12 cellular contexts compared by ENCODE assay signal in genomic region chr7:8143151-8143874, GRCh38.
DNase-seq lines count a peak whose midpoint lies in the region; ATAC-seq and TF ChIP-seq lines count a peak whose summit lies in the region.
"Had no signal": no experiment of that assay in that cellular context is flagged by ENCODE, and none has a peak within 500 bp of the region (broad histone marks: within the 10 kb centered on the region; RNA-seq: fewer than 3 reads in every experiment).

No MANE protein-coding gene starts in this region.

- H3K79me2 ChIP-seq in GM23338 (replicated peaks; ENCODE audit: insufficient read depth), result no peaks in the 10 kb centered on the region

- H4K20me1 ChIP-seq in GM23338 (replicated peaks; ENCODE audit: insufficient read depth), result no peaks in the 10 kb centered on the region

- no peak overlapping the region for H3K4me2 ChIP-seq in GM23338

- intact Hi-C loops in activated T-helper 2 cell treated with anti-CD3 and anti-CD28 coated beads, Interferon-gamma antibody, Interleukin-2, Interleukin-4, amounts not matched to agents 10 μg/mL and 5 μg/mL and 100 μg/mL, durations not matched to agents 14 hours and 24 hours and 36 hours (cut with micrococcal nuclease), result no loop called here

- H3K36me3 ChIP-seq in GM23338 (ENCODE audit: insufficient read depth), result peaks cover 3% of the 10 kb centered on the region; the same call in 1 of the 2 replicates

- H3K4me3 Mint-ChIP-seq in GM23338 (no peak overlapping the region), T-helper 17 cell (peak overlapping the region; percentile 69), nephron progenitor cell (no peak overlapping the region)
- no peak overlapping the region for H3K4me3 Mint-ChIP-seq in activated T-helper 2 cell treated with anti-CD3 and anti-CD28 coated beads, Interferon-gamma antibody, Interleukin-2, Interleukin-4, amounts not matched to agents 10 μg/mL and 5 μg/mL and 100 μg/mL, durations not matched to agents 14 hours and 24 hours and 36 hours (ENCODE audit: low read depth)
- H3K4me3 Mint-ChIP-seq: dendritic cell treated with granulocyte-macrophage colony-stimulating factor and Interleukin-4, amounts not matched to agents 40 ng/mL and 50 ng/mL, for 4 days; stimulated activated naive CD8-positive, alpha-beta T cell treated with anti-CD3 and anti-CD28 coated beads, Interleukin-15, Interleukin-2, amounts not matched to agents 100 ng/mL and 50 ng/mL, for 24 hours had no signal

- H3F3A ChIP-seq in GM23338 (replicated peaks; ENCODE audit: low read depth), result no peaks in the 10 kb centered on the region

- H3K27me3 Mint-ChIP-seq in GM23338 (ENCODE audit: insufficient read depth, low read depth, poor library complexity) (peaks cover 4% of the 10 kb centered on the region), T-helper 17 cell (no peaks in the 10 kb centered on the region), nephron progenitor cell (ENCODE audit: low read depth, poor library complexity) (peaks cover 4% of the 10 kb centered on the region)
- peaks cover 3% of the 10 kb centered on the region for H3K27me3 Mint-ChIP-seq in activated T-helper 2 cell treated with anti-CD3 and anti-CD28 coated beads, Interferon-gamma antibody, Interleukin-2, Interleukin-4, amounts not matched to agents 10 μg/mL and 5 μg/mL and 100 μg/mL, durations not matched to agents 14 hours and 24 hours and 36 hours (ENCODE audit: low read depth)
- H3K27me3 Mint-ChIP-seq: dendritic cell treated with granulocyte-macrophage colony-stimulating factor and Interleukin-4, amounts not matched to agents 40 ng/mL and 50 ng/mL, for 4 days; stimulated activated naive CD8-positive, alpha-beta T cell treated with anti-CD3 and anti-CD28 coated beads, Interleukin-15, Interleukin-2, amounts not matched to agents 100 ng/mL and 50 ng/mL, for 24 hours had no signal

- TF ChIP-seq CTCF in GM23338 (conservative IDR thresholded peaks at IDR 0.05; ENCODE audit: low read depth in 2 of 2) (no peak), nephron progenitor cell (IDR thresholded peaks at IDR 0.05) (no peak)

- no peaks in the 10 kb centered on the region for H3K36me3 Mint-ChIP-seq in GM23338 (ENCODE audit: low read depth)
- H3K36me3 Mint-ChIP-seq in T-helper 17 cell (ENCODE audit: low read depth), result no peaks in the 10 kb centered on the region
- no peaks in the 10 kb centered on the region for H3K36me3 Mint-ChIP-seq in nephron progenitor cell (ENCODE audit: low read depth)
- H3K36me3 Mint-ChIP-seq in activated T-helper 2 cell treated with anti-CD3 and anti-CD28 coated beads, Interferon-gamma antibody, Interleukin-2, Interleukin-4, amounts not matched to agents 10 μg/mL and 5 μg/mL and 100 μg/mL, durations not matched to agents 14 hours and 24 hours and 36 hours (ENCODE audit: low read depth), result no peaks in the 10 kb centered on the region

- DNase-seq in GM23338 (ENCODE audit: low spot score) (peak; percentile 27), T-helper 17 cell (no peak), kidney tubule cell (ENCODE audit: low spot score) (peak; percentile 61), nephron progenitor cell (no peak)
- no peak for DNase-seq in activated T-helper 2 cell treated with anti-CD3 and anti-CD28 coated beads, Interferon-gamma antibody, Interleukin-2, Interleukin-4, amounts not matched to agents 10 μg/mL and 5 μg/mL and 100 μg/mL, durations not matched to agents 14 hours and 24 hours and 36 hours (ENCODE audit: low spot score)
- DNase-seq: Peyer's patch had no signal

- no peaks in the 10 kb centered on the region for H3K9me2 ChIP-seq in GM23338 (ENCODE audit: insufficient read depth)

- no peak overlapping the region for H2AFZ ChIP-seq in GM23338

- peak overlapping the region; percentile 23; the same call in 1 of the 2 replicates for H3K27ac Mint-ChIP-seq in GM23338
- H3K27ac Mint-ChIP-seq in T-helper 17 cell, result peak overlapping the region; percentile 92
- H3K27ac Mint-ChIP-seq in nephron progenitor cell, result no peak overlapping the region
- no peak overlapping the region for H3K27ac Mint-ChIP-seq in activated T-helper 2 cell treated with anti-CD3 and anti-CD28 coated beads, Interferon-gamma antibody, Interleukin-2, Interleukin-4, amounts not matched to agents 10 μg/mL and 5 μg/mL and 100 μg/mL, durations not matched to agents 14 hours and 24 hours and 36 hours
- H3K27ac Mint-ChIP-seq: dendritic cell treated with granulocyte-macrophage colony-stimulating factor and Interleukin-4, amounts not matched to agents 40 ng/mL and 50 ng/mL, for 4 days; stimulated activated naive CD8-positive, alpha-beta T cell treated with anti-CD3 and anti-CD28 coated beads, Interleukin-15, Interleukin-2, amounts not matched to agents 100 ng/mL and 50 ng/mL, for 24 hours had no signal

- peak overlapping the region; percentile 22; the same call in 1 of the 2 replicates for H3K27ac ChIP-seq in GM23338 (ENCODE audit: low read depth)

- peaks cover 15% of the 10 kb centered on the region for H3K4me1 ChIP-seq in GM23338 (ENCODE audit: insufficient read depth)
- H3K4me1 ChIP-seq: Peyer's patch had no signal

- H3K9me3 ChIP-seq in T-helper 17 cell (ENCODE audit: control insufficient read depth, low read length, poor library complexity, severe bottlenecking), result no peaks in the 10 kb centered on the region
- H3K9me3 ChIP-seq: Peyer's patch had no signal

- peaks cover 29% of the 10 kb centered on the region for H3K4me1 Mint-ChIP-seq in GM23338
- peaks cover 40% of the 10 kb centered on the region for H3K4me1 Mint-ChIP-seq in T-helper 17 cell
- peaks cover 54% of the 10 kb centered on the region for H3K4me1 Mint-ChIP-seq in nephron progenitor cell
- H3K4me1 Mint-ChIP-seq in activated T-helper 2 cell treated with anti-CD3 and anti-CD28 coated beads, Interferon-gamma antibody, Interleukin-2, Interleukin-4, amounts not matched to agents 10 μg/mL and 5 μg/mL and 100 μg/mL, durations not matched to agents 14 hours and 24 hours and 36 hours (ENCODE audit: low read depth), result peaks cover 13% of the 10 kb centered on the region

- H3K9me3 Mint-ChIP-seq in GM23338, result no peaks in the 10 kb centered on the region
- H3K9me3 Mint-ChIP-seq in nephron progenitor cell, result no peaks in the 10 kb centered on the region
- no peaks in the 10 kb centered on the region for H3K9me3 Mint-ChIP-seq in activated T-helper 2 cell treated with anti-CD3 and anti-CD28 coated beads, Interferon-gamma antibody, Interleukin-2, Interleukin-4, amounts not matched to agents 10 μg/mL and 5 μg/mL and 100 μg/mL, durations not matched to agents 14 hours and 24 hours and 36 hours
- H3K9me3 Mint-ChIP-seq: dendritic cell treated with granulocyte-macrophage colony-stimulating factor and Interleukin-4, amounts not matched to agents 40 ng/mL and 50 ng/mL, for 4 days; stimulated activated naive CD8-positive, alpha-beta T cell treated with anti-CD3 and anti-CD28 coated beads, Interleukin-15, Interleukin-2, amounts not matched to agents 100 ng/mL and 50 ng/mL, for 24 hours had no signal

- ATAC-seq in GM18867 (IDR thresholded peaks at IDR 0.05; ENCODE audit: unreplicated experiment) (peak; percentile 80), GM23338 (no peak; the same call in 1 of the 3 replicates), T-helper 17 cell (peak; percentile 53), HG02973 (IDR thresholded peaks at IDR 0.05; ENCODE audit: unreplicated experiment) (no peak), GM18873 (IDR thresholded peaks at IDR 0.05; ENCODE audit: low FRiP score, unreplicated experiment) (no peak)
- ATAC-seq: K562 had no signal

- no peak overlapping the region for H3K4me3 ChIP-seq in GM23338
- H3K4me3 ChIP-seq: K562, Peyer's patch had no signal

- no peaks in the 10 kb centered on the region for H3K27me3 ChIP-seq in GM23338 (ENCODE audit: insufficient read depth)
- H3K27me3 ChIP-seq: Peyer's patch had no signal

TF ChIP-seq in GM23338, 12 proteins besides CTCF, POLR2A, EP300 and RAD21 (continues in another document):
- TF ChIP-seq EZH2 (IDR thresholded peaks at IDR 0.05; ENCODE audit: low read depth, unreplicated experiment) (no peak), ZNF331 (CRISPR knock-in tag; IDR thresholded peaks at IDR 0.05; ENCODE audit: low read depth) (no peak)

Comparison
In these comparisons a context has a peak if more than half of its experiments do, and no peak if none do; other contexts are left out.
1. ATAC-seq: peak in GM18867 (single experiment) and T-helper 17 cell (single experiment); none in GM23338 (single experiment), HG02973 (single experiment) and GM18873 (single experiment).
2. DNase-seq: peak in GM23338 (single experiment) and kidney tubule cell (single experiment); none in T-helper 17 cell (0 of 3), nephron progenitor cell (single experiment) and activated T-helper 2 cell treated with anti-CD3 and anti-CD28 coated beads, Interferon-gamma antibody, Interleukin-2, Interleukin-4, amounts not matched to agents 10 μg/mL and 5 μg/mL and 100 μg/mL, durations not matched to agents 14 hours and 24 hours and 36 hours (single experiment).
3. H3K27ac Mint-ChIP-seq: peak in GM23338 (single experiment) and T-helper 17 cell (single experiment); none in nephron progenitor cell (single experiment) and activated T-helper 2 cell treated with anti-CD3 and anti-CD28 coated beads, Interferon-gamma antibody, Interleukin-2, Interleukin-4, amounts not matched to agents 10 μg/mL and 5 μg/mL and 100 μg/mL, durations not matched to agents 14 hours and 24 hours and 36 hours (single experiment).